Comparison of ENCODE assay signal across 24 cellular contexts in genomic region chr5:83321656-83322055, GRCh38.
DNase-seq lines count a peak whose midpoint lies in the region; ATAC-seq and TF ChIP-seq lines count a peak whose summit lies in the region.
"Had no signal": no experiment of that assay in that cellular context is flagged by ENCODE, and none has a peak within 500 bp of the region (broad histone marks: within the 10 kb centered on the region; RNA-seq: fewer than 3 reads in every experiment).

No MANE protein-coding gene starts in this region.

- H3K27me3 ChIP-seq in A673 (replicated peaks; ENCODE audit: insufficient read depth, low read depth, low read length, poor library complexity) = no peaks in the 10 kb centered on the region
- H3K27me3 ChIP-seq: cardiac muscle cell, esophagus squamous epithelium, heart right ventricle, upper lobe of right lung had no signal

- no peak overlapping the region for H3K27ac ChIP-seq in A673 (ENCODE audit: low read depth, low read length, poor library complexity, severe bottlenecking)
- 0 out of 2 replicates have a peak overlapping the region, but pooled peaks have one; percentile 9 for H3K27ac ChIP-seq in SK-N-MC
- H3K27ac ChIP-seq: C4-2B, cardiac muscle cell, esophagus squamous epithelium, KMS-11 had no signal

- TF ChIP-seq CTCF in A673 (conservative IDR thresholded peaks at IDR 0.05; ENCODE audit: low read depth, low read length) = no peak
- TF ChIP-seq CTCF in fibroblast of mammary gland (conservative IDR thresholded peaks at IDR 0.05; ENCODE audit: control insufficient read depth, insufficient read depth, low read depth, low read length) = no peak

- ATAC-seq in HG03432 (IDR thresholded peaks at IDR 0.05; ENCODE audit: unreplicated experiment) (no peak), HG02981 (IDR thresholded peaks at IDR 0.05; ENCODE audit: unreplicated experiment) (no peak)
- no peak for ATAC-seq in stimulated activated memory B cell treated with anti-CD40 and anti-IgM and Interleukin-4, amounts not matched to agents 10 μg/mL and 1 μg/mL and 100 μg/mL, for 72 hours
- ATAC-seq: heart right ventricle, upper lobe of right lung had no signal

- no peaks in the 10 kb centered on the region for H3K4me1 ChIP-seq in A673 (ENCODE audit: insufficient read depth, low read length, poor library complexity, severe bottlenecking)
- H3K4me1 ChIP-seq: esophagus squamous epithelium, upper lobe of right lung had no signal

- H3K9me3 Mint-ChIP-seq in stimulated activated memory B cell treated with anti-CD40 and anti-IgM and Interleukin-4, amounts not matched to agents 10 μg/mL and 1 μg/mL and 100 μg/mL, for 72 hours = no peaks in the 10 kb centered on the region
- H3K9me3 Mint-ChIP-seq: activated T-cell treated with anti-CD3 and anti-CD28 coated beads, Interleukin-2, amount 50 U/mL, for 24 hours; endodermal cell; T-helper 1 cell treated with Interleukin-12 subunit alpha and Interleukin-12 subunit beta and Interleukin-4 antibody, amounts not matched to agents 30 μg/mL and 1 μg/mL, for 36 hours had no signal

- DNase-seq in A673 (ENCODE audit: low spot score) (peak; percentile 26), GM03348 (ENCODE audit: low spot score) (peak; percentile 25), SK-N-MC (ENCODE audit: low read depth, low spot score) (peak; percentile 45), fibroblast of mammary gland (ENCODE audit: low read depth) (peak; percentile 65), 8988T (no peak)
- DNase-seq: activated CD4-positive, alpha-beta T cell treated with anti-CD3 and anti-CD28 coated beads for 4 hours; activated T-cell treated with anti-CD3 and anti-CD28 coated beads, Interleukin-2, amount 50 U/mL, for 24 hours; cortex of kidney; endodermal cell; esophagus squamous epithelium; heart right ventricle; NCI-H1694; NCI-H2171; NK-92 treated with Interleukin-12 subunit alpha and Interleukin-12 subunit beta, amount 100 ng/mL, for 24 hours; SIG-M5; upper lobe of right lung had no signal

- no TSS peak for BruUV-seq in A673 (replicated peaks; lab: Mats Ljungman, UMichigan)

- H3K9me3 ChIP-seq in A673 (ENCODE audit: low read depth, low read length, poor library complexity, severe bottlenecking) (no peaks in the 10 kb centered on the region), SK-N-MC (ENCODE audit: low read depth, low read length) (no peaks in the 10 kb centered on the region)
- H3K9me3 ChIP-seq: esophagus squamous epithelium, heart right ventricle, upper lobe of right lung had no signal

- POLR2A ChIA-PET in A673 (lab: Charles Lee; ENCODE audit: low non-redundant PET) = interaction anchor here (0.7 kb wide), 1 partner anchor 10 kb away, joined by 4 read pairs; no protein-coding TSS in a partner anchor

- no peak overlapping the region for H3K27ac Mint-ChIP-seq in stimulated activated memory B cell treated with anti-CD40 and anti-IgM and Interleukin-4, amounts not matched to agents 10 μg/mL and 1 μg/mL and 100 μg/mL, for 72 hours
- H3K27ac Mint-ChIP-seq: activated T-cell treated with anti-CD3 and anti-CD28 coated beads, Interleukin-2, amount 50 U/mL, for 24 hours; endodermal cell; progenitor cell of endocrine pancreas; T-helper 1 cell treated with Interleukin-12 subunit alpha and Interleukin-12 subunit beta and Interleukin-4 antibody, amounts not matched to agents 30 μg/mL and 1 μg/mL, for 36 hours had no signal

- CTCF ChIA-PET in A673 (lab: Charles Lee) = no interaction called here

- no peaks in the 10 kb centered on the region for H3K27me3 Mint-ChIP-seq in stimulated activated memory B cell treated with anti-CD40 and anti-IgM and Interleukin-4, amounts not matched to agents 10 μg/mL and 1 μg/mL and 100 μg/mL, for 72 hours
- H3K27me3 Mint-ChIP-seq: activated T-cell treated with anti-CD3 and anti-CD28 coated beads, Interleukin-2, amount 50 U/mL, for 24 hours; progenitor cell of endocrine pancreas had no signal

- H3K4me1 Mint-ChIP-seq in stimulated activated memory B cell treated with anti-CD40 and anti-IgM and Interleukin-4, amounts not matched to agents 10 μg/mL and 1 μg/mL and 100 μg/mL, for 72 hours = no peaks in the 10 kb centered on the region
- H3K4me1 Mint-ChIP-seq: endodermal cell had no signal

- H3K4me3 Mint-ChIP-seq in stimulated activated memory B cell treated with anti-CD40 and anti-IgM and Interleukin-4, amounts not matched to agents 10 μg/mL and 1 μg/mL and 100 μg/mL, for 72 hours = no peak overlapping the region
- H3K4me3 Mint-ChIP-seq: activated T-cell treated with anti-CD3 and anti-CD28 coated beads, Interleukin-2, amount 50 U/mL, for 24 hours; endodermal cell; T-helper 1 cell treated with Interleukin-12 subunit alpha and Interleukin-12 subunit beta and Interleukin-4 antibody, amounts not matched to agents 30 μg/mL and 1 μg/mL, for 36 hours had no signal

- intact Hi-C loops in A673 (cut with micrococcal nuclease; ENCODE audit: unreplicated experiment) = no loop called here

- H3K36me3 Mint-ChIP-seq in stimulated activated memory B cell treated with anti-CD40 and anti-IgM and Interleukin-4, amounts not matched to agents 10 μg/mL and 1 μg/mL and 100 μg/mL, for 72 hours = no peaks in the 10 kb centered on the region

- H3K4me3 ChIP-seq in A673 (ENCODE audit: low read depth, low read length, poor library complexity, severe bottlenecking) (no peak overlapping the region), SK-N-MC (no peak overlapping the region), fibroblast of mammary gland (ENCODE audit: control insufficient read depth, low read depth, low read length) (no peak overlapping the region)
- H3K4me3 ChIP-seq: cardiac muscle cell, esophagus squamous epithelium, heart right ventricle, upper lobe of right lung had no signal

- H3K36me3 ChIP-seq in A673 (ENCODE audit: insufficient read depth, low read length, poor library complexity, severe bottlenecking) = no peaks in the 10 kb centered on the region
- no peaks in the 10 kb centered on the region for H3K36me3 ChIP-seq in SK-N-MC (ENCODE audit: insufficient read depth, low read length)
- H3K36me3 ChIP-seq: cardiac muscle cell, esophagus squamous epithelium, heart right ventricle, upper lobe of right lung had no signal

- no peak overlapping the region for H3K9ac ChIP-seq in SK-N-MC (ENCODE audit: insufficient read length)
- H3K9ac ChIP-seq: KMS-11 had no signal
